In genomic region chr5:150070277-150070638, GRCh38 we compare ENCODE assay signal across 22 cellular contexts. TPM values are rescaled to one million over a fixed set of nuclear protein-coding genes. Genes with fewer than 3 reads are reported as not detected.
"Had no signal": no experiment of that assay in that cellular context is flagged by ENCODE, and none has a peak within 500 bp of the region (broad histone marks: within the 10 kb centered on the region; RNA-seq: fewer than 3 reads in every experiment).

No MANE protein-coding gene starts in this region.

- H3K27ac Mint-ChIP-seq: activated CD4-positive, alpha-beta memory T cell treated with anti-CD3 and anti-CD28 coated beads for 36 hours; activated naive CD8-positive, alpha-beta T cell treated with anti-CD3 and anti-CD28 coated beads for 36 hours; brain; nephron had no signal

- ATAC-seq: activated CD4-positive, CD25-positive, alpha-beta regulatory T cell treated with anti-CD3 and anti-CD28 coated beads, Interleukin-2, amount 50 U/mL, for 24 hours; activated T-cell treated with anti-CD3 and anti-CD28 coated beads, Interleukin-2, amount 50 U/mL, for 4 hours; psoas muscle; right lobe of liver had no signal

- H3K36me3 ChIP-seq: colonic mucosa, esophagus squamous epithelium, left ventricle myocardium inferior, right lobe of liver, thoracic aorta had no signal

- H3K4me3 Mint-ChIP-seq: activated CD4-positive, alpha-beta memory T cell treated with anti-CD3 and anti-CD28 coated beads for 36 hours; activated naive CD8-positive, alpha-beta T cell treated with anti-CD3 and anti-CD28 coated beads for 36 hours; activated T-cell treated with anti-CD3 and anti-CD28 coated beads, Interleukin-2, amount 50 U/mL, for 4 hours; brain; nephron had no signal

- H3K36me3 Mint-ChIP-seq: activated CD4-positive, alpha-beta memory T cell treated with anti-CD3 and anti-CD28 coated beads for 36 hours; activated naive CD8-positive, alpha-beta T cell treated with anti-CD3 and anti-CD28 coated beads for 36 hours; brain had no signal

- H3K9me3 ChIP-seq: colonic mucosa, esophagus squamous epithelium, left ventricle myocardium inferior, psoas muscle, right lobe of liver, stomach, thoracic aorta had no signal

- H3K9me3 Mint-ChIP-seq: activated CD4-positive, alpha-beta memory T cell treated with anti-CD3 and anti-CD28 coated beads for 36 hours; activated naive CD8-positive, alpha-beta T cell treated with anti-CD3 and anti-CD28 coated beads for 36 hours; activated T-cell treated with anti-CD3 and anti-CD28 coated beads, Interleukin-2, amount 50 U/mL, for 4 hours; nephron had no signal

- H3K27ac ChIP-seq: colonic mucosa, esophagus squamous epithelium, left ventricle myocardium inferior, psoas muscle, right lobe of liver, stomach, thoracic aorta had no signal

- H3K4me1 ChIP-seq: colonic mucosa, left ventricle myocardium inferior, psoas muscle, right lobe of liver had no signal

- DNase-seq: activated CD4-positive, alpha-beta memory T cell treated with anti-CD3 and anti-CD28 coated beads for 36 hours; activated gamma-delta T cell; activated naive CD8-positive, alpha-beta T cell treated with anti-CD3 and anti-CD28 coated beads for 36 hours; activated T-cell treated with anti-CD3 and anti-CD28 coated beads, Interleukin-2, amount 50 U/mL, for 4 hours; central memory CD4-positive, alpha-beta T cell; colonic mucosa; effector CD4-positive, alpha-beta T cell; esophagus squamous epithelium; hippocampal formation; kidney; left ventricle myocardium inferior; mesenchymal stem cell; occipital lobe; stomach had no signal

- H3K4me2 ChIP-seq: smooth muscle cell had no signal

- H3K27me3 Mint-ChIP-seq: activated CD4-positive, alpha-beta memory T cell treated with anti-CD3 and anti-CD28 coated beads for 36 hours; activated naive CD8-positive, alpha-beta T cell treated with anti-CD3 and anti-CD28 coated beads for 36 hours had no signal

- H3K27me3 ChIP-seq: colonic mucosa, right lobe of liver, stomach had no signal

- H3K4me3 ChIP-seq: colonic mucosa, esophagus squamous epithelium, left ventricle myocardium inferior, psoas muscle, right lobe of liver, smooth muscle cell, stomach, thoracic aorta had no signal

RNA-seq across cellular contexts. Expression of gene CSF1R, which starts 16.1 kb away (rescaled TPM):
- total RNA-seq: activated naive CD8-positive, alpha-beta T cell treated with anti-CD3 and anti-CD28 coated beads for 36 hours; endothelial cell of umbilical vein had no signal
- polyA plus RNA-seq: endothelial cell of umbilical vein had no signal
